Comparison of ENCODE assay signal across 21 cellular contexts in genomic region chr10:111148025-111148424, GRCh38.
"Had no signal": no experiment of that assay in that cellular context is flagged by ENCODE, and none has a peak within 500 bp of the region (broad histone marks: within the 10 kb centered on the region; RNA-seq: fewer than 3 reads in every experiment).

No MANE protein-coding gene starts in this region.

- H3K4me3 Mint-ChIP-seq: activated CD4-positive, alpha-beta memory T cell treated with anti-CD3 and anti-CD28 coated beads for 36 hours; activated naive CD8-positive, alpha-beta T cell treated with anti-CD3 and anti-CD28 coated beads for 36 hours; central memory CD8-positive, alpha-beta T cell; nephron; stimulated activated naive B cell treated with anti-CD40 and anti-IgM and Interleukin-4, amounts not matched to agents 10 μg/mL and 1 μg/mL and 100 μg/mL, for 72 hours had no signal

- H3K36me3 Mint-ChIP-seq: activated CD4-positive, alpha-beta memory T cell treated with anti-CD3 and anti-CD28 coated beads for 36 hours; activated naive CD8-positive, alpha-beta T cell treated with anti-CD3 and anti-CD28 coated beads for 36 hours; stimulated activated naive B cell treated with anti-CD40 and anti-IgM and Interleukin-4, amounts not matched to agents 10 μg/mL and 1 μg/mL and 100 μg/mL, for 72 hours had no signal

- H3K9me3 ChIP-seq: esophagus squamous epithelium, gastroesophageal sphincter, testis, uterus had no signal

- H3K9me3 Mint-ChIP-seq: activated CD4-positive, alpha-beta memory T cell treated with anti-CD3 and anti-CD28 coated beads for 36 hours; activated naive CD8-positive, alpha-beta T cell treated with anti-CD3 and anti-CD28 coated beads for 36 hours; central memory CD8-positive, alpha-beta T cell; nephron; stimulated activated naive B cell treated with anti-CD40 and anti-IgM and Interleukin-4, amounts not matched to agents 10 μg/mL and 1 μg/mL and 100 μg/mL, for 72 hours had no signal

- H3K4me3 ChIP-seq: coronary artery, esophagus squamous epithelium, gastroesophageal sphincter, testis, uterus had no signal

- H3K36me3 ChIP-seq: esophagus squamous epithelium, gastroesophageal sphincter, uterus had no signal

- H3K27ac ChIP-seq: coronary artery, esophagus squamous epithelium, gastroesophageal sphincter, parathyroid adenoma, testis, uterus had no signal

- H3K4me1 ChIP-seq: esophagus squamous epithelium, gastroesophageal sphincter, parathyroid adenoma, testis, uterus had no signal

- DNase-seq: activated CD4-positive, alpha-beta memory T cell treated with anti-CD3 and anti-CD28 coated beads for 36 hours; activated CD4-positive, alpha-beta T cell treated with anti-CD3 and anti-CD28 coated beads for 48 hours; activated naive CD4-positive, alpha-beta T cell treated with Interleukin-2 at 50 U/mL for 16 hours; activated naive CD8-positive, alpha-beta T cell treated with anti-CD3 and anti-CD28 coated beads for 36 hours; activated T-cell treated with anti-CD3 and anti-CD28 coated beads, Interleukin-2, amount 50 U/mL, for 48 hours; esophagus squamous epithelium; head of caudate nucleus; mammary epithelial cell; midbrain; nucleus accumbens; stimulated activated CD4-positive, alpha-beta T cell treated with anti-CD3 and anti-CD28 coated beads, Interleukin-2, amount 100 ng/mL, for 48 hours; stimulated activated CD8-positive, alpha-beta memory T cell treated with anti-CD3 and anti-CD28 coated beads, Interleukin-4, amount 100 ng/mL, for 48 hours; stimulated activated naive B cell treated with anti-CD40 and anti-IgM and Interleukin-4, amounts not matched to agents 10 μg/mL and 1 μg/mL and 100 μg/mL, for 72 hours; testis; uterus had no signal

- H3K27ac Mint-ChIP-seq: activated CD4-positive, alpha-beta memory T cell treated with anti-CD3 and anti-CD28 coated beads for 36 hours; activated naive CD8-positive, alpha-beta T cell treated with anti-CD3 and anti-CD28 coated beads for 36 hours; nephron; stimulated activated naive B cell treated with anti-CD40 and anti-IgM and Interleukin-4, amounts not matched to agents 10 μg/mL and 1 μg/mL and 100 μg/mL, for 72 hours had no signal

- H3K4me1 Mint-ChIP-seq: stimulated activated naive B cell treated with anti-CD40 and anti-IgM and Interleukin-4, amounts not matched to agents 10 μg/mL and 1 μg/mL and 100 μg/mL, for 72 hours had no signal

- H3K79me2 ChIP-seq: parathyroid adenoma had no signal

- H2AFZ ChIP-seq: parathyroid adenoma had no signal

- H3K27me3 ChIP-seq: gastroesophageal sphincter, testis, uterus had no signal

- ATAC-seq: gastroesophageal sphincter; sciatic nerve; stimulated activated naive B cell treated with anti-CD40 and anti-IgM and Interleukin-4, amounts not matched to agents 10 μg/mL and 1 μg/mL and 100 μg/mL, for 72 hours had no signal
